ENCODE assay signal across 1 cellular context in the genomic region with DNA sequence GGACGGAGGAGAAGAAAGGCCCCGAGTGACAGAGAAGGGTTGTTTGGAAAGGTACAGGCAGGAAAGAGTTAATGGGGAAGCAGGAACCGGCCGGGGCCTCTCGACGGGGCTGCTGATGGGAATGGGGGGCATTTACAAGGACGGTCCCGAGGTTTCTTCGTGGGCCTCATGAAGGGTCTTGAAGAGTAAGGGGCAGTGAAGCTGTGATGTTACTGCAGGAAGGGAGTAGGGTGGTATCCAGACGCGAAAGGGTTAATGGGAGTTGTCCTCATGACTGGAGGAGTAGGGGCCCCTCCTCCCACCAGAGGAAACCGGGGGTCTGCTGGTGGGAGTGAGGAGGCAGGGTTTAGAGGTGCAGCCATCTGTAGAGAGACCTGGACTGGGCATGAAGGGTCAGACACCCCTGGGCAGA.
TF ChIP-seq lines count a peak whose summit lies in the region.

No MANE protein-coding gene starts in this region.

TF ChIP-seq in K562, 482 proteins besides CTCF, POLR2A, EP300 and RAD21:
- TF ChIP-seq EWSR1 (IDR thresholded peaks at IDR 0.05; ENCODE audit: borderline replicate concordance, low read depth, partially characterized antibody) (no peak), FOXK1 (CRISPR knock-in tag; IDR thresholded peaks at IDR 0.05; ENCODE audit: borderline replicate concordance) (no peak), ZNF224 (CRISPR knock-in tag; IDR thresholded peaks at IDR 0.05) (no peak), ZC3H8 (IDR thresholded peaks at IDR 0.05) (no peak), GTF2F1 (IDR thresholded peaks at IDR 0.05; ENCODE audit: low read depth, low read length) (no peak), DDX20 (tag; IDR thresholded peaks at IDR 0.05; ENCODE audit: low read depth) (no peak), RBM15 (IDR thresholded peaks at IDR 0.05; ENCODE audit: insufficient read depth, low read length) (no peak), ADNP (tag; IDR thresholded peaks at IDR 0.05) (no peak), ILF3 (IDR thresholded peaks at IDR 0.05; ENCODE audit: borderline replicate concordance) (no peak), SMARCC2 (IDR thresholded peaks at IDR 0.05; ENCODE audit: low read depth) (no peak), CBFA2T2 (conservative IDR thresholded peaks at IDR 0.05) (no peak), NR2F6 (CRISPR knock-in tag; IDR thresholded peaks at IDR 0.05) (no peak), ARHGAP35 (IDR thresholded peaks at IDR 0.05; ENCODE audit: partially characterized antibody) (no peak), ZNF134 (CRISPR knock-in tag; conservative IDR thresholded peaks at IDR 0.05) (no peak)
- TF ChIP-seq, protein P1, sequence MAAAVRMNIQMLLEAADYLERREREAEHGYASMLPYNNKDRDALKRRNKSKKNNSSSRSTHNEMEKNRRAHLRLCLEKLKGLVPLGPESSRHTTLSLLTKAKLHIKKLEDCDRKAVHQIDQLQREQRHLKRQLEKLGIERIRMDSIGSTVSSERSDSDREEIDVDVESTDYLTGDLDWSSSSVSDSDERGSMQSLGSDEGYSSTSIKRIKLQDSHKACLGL (CRISPR knock-in tag; IDR thresholded peaks at IDR 0.05; ENCODE audit: borderline replicate concordance, poor library complexity, severe bottlenecking), result no peak
- TF ChIP-seq, protein P2, sequence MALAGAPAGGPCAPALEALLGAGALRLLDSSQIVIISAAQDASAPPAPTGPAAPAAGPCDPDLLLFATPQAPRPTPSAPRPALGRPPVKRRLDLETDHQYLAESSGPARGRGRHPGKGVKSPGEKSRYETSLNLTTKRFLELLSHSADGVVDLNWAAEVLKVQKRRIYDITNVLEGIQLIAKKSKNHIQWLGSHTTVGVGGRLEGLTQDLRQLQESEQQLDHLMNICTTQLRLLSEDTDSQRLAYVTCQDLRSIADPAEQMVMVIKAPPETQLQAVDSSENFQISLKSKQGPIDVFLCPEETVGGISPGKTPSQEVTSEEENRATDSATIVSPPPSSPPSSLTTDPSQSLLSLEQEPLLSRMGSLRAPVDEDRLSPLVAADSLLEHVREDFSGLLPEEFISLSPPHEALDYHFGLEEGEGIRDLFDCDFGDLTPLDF (CRISPR knock-in tag; IDR thresholded peaks at IDR 0.05), result no peak
